Comparison of ENCODE assay signal across 8 cellular contexts in genomic region chr9:95494416-95495371, GRCh38. TPM values are rescaled to one million over a fixed set of nuclear protein-coding genes. Genes with fewer than 3 reads are reported as not detected.
DNase-seq lines count a peak whose midpoint lies in the region; ATAC-seq, FAIRE-seq and TF ChIP-seq lines count a peak whose summit lies in the region.

No MANE protein-coding gene starts in this region.

- H3K27me3 Mint-ChIP-seq in T-helper 2 cell treated with Interferon-gamma antibody and Interleukin-4, amounts not matched to agents 5 μg/mL and 100 μg/mL, for 36 hours (ENCODE audit: low read depth) = peaks cover 25% of the 10 kb centered on the region

- no peaks in the 10 kb centered on the region for H3K79me1 ChIP-seq in neuronal stem cell (ENCODE audit: low read depth, low read length)

- TF ChIP-seq CTCF in GM06990 (IDR thresholded peaks at IDR 0.05; ENCODE audit: insufficient read depth, low read length, poor library complexity, severe bottlenecking) = no peak
- no peak for TF ChIP-seq CTCF in astrocyte of the spinal cord (IDR thresholded peaks at IDR 0.05; ENCODE audit: low read depth, low read length)
- no peak for TF ChIP-seq CTCF in D721Med (IDR thresholded peaks at IDR 0.05; ENCODE audit: insufficient read depth, missing control alignments)
- TF ChIP-seq CTCF in uterus (IDR thresholded peaks at IDR 0.05) = no peak

- no CpG with 5 or more reads among the region's 29 CpGs for WGBS in neuronal stem cell (ENCODE audit: extremely low coverage in 2 of 2, insufficient read length in 2 of 2, insufficient replicate concordance in 1 of 2), 2 donors

- ATAC-seq in GM21786 (IDR thresholded peaks at IDR 0.05; ENCODE audit: unreplicated experiment) = peak; percentile 96

- no peak for FAIRE-seq in D721Med (lab: Jason Lieb, UNC)

- H3K4me1 ChIP-seq in neuronal stem cell (ENCODE audit: control insufficient read depth in 2 of 2, insufficient read depth in 1 of 2, low read depth in 1 of 2, low read length in 2 of 2) (peaks cover 48 to 69% of the 10 kb centered on the region in 2 donors), uterus (peaks cover 0 to 4% of the 10 kb centered on the region in 2 donors)

- peak overlapping the region; percentile 96 for H3K18ac ChIP-seq in neuronal stem cell (ENCODE audit: low read length)

- DNase-seq in GM06990 (ENCODE audit: extremely low read depth, insufficient read length) (peak; percentile 72), MV-4-11 (lab: John Stamatoyannopoulos, UW) (peak; percentile 64), astrocyte of the spinal cord (ENCODE audit: low read depth, low spot score) (peak; percentile 10), neuronal stem cell (ENCODE audit: low spot score) (no peak), D721Med (ENCODE audit: insufficient read length, low spot score) (no peak), uterus (no peak)
- DNase-seq in T-helper 2 cell treated with Interferon-gamma antibody and Interleukin-4, amounts not matched to agents 5 μg/mL and 100 μg/mL, for 36 hours (ENCODE audit: low spot score) = peak; percentile 81

- peak overlapping the region; percentile 99 for H2AK5ac ChIP-seq in neuronal stem cell (ENCODE audit: low read depth, low read length)

- peak overlapping the region; percentile 65 for H3K9ac ChIP-seq in neuronal stem cell (ENCODE audit: low read depth, low read length, poor library complexity)

- H2BK15ac ChIP-seq in neuronal stem cell (ENCODE audit: low read length) = peak overlapping the region; percentile 95

- H3K9me3 ChIP-seq in neuronal stem cell (replicated peaks in 1 of 2; ENCODE audit: control insufficient read depth in 2 of 2, insufficient read depth in 1 of 2, low read depth in 1 of 2, low read length in 2 of 2) (no peaks in the 10 kb centered on the region), uterus (no peaks in the 10 kb centered on the region)

- peak overlapping the region; percentile 78 for H2BK120ac ChIP-seq in neuronal stem cell (ENCODE audit: low read depth, low read length)

- peak overlapping the region; percentile 89 for H2BK12ac ChIP-seq in neuronal stem cell (ENCODE audit: low read length)

- no peak overlapping the region for H2AFZ ChIP-seq in neuronal stem cell (ENCODE audit: low read length)

- H3K27ac Mint-ChIP-seq in T-helper 2 cell treated with Interferon-gamma antibody and Interleukin-4, amounts not matched to agents 5 μg/mL and 100 μg/mL, for 36 hours = peak overlapping the region; percentile 92

- TF ChIP-seq POLR2A in uterus (IDR thresholded peaks at IDR 0.05) = no peak

- H3K27me3 ChIP-seq in GM06990 (replicated peaks; ENCODE audit: control insufficient read depth, insufficient read depth, low read length) = no peaks in the 10 kb centered on the region
- H3K27me3 ChIP-seq in neuronal stem cell (ENCODE audit: control insufficient read depth in 3 of 3, insufficient read depth in 3 of 3, low read depth in 1 of 3, low read length in 3 of 3) = no peaks in the 10 kb centered on the region
- H3K27me3 ChIP-seq in uterus = no peaks in the 10 kb centered on the region

- H3K36me3 ChIP-seq in GM06990 (ENCODE audit: control insufficient read depth, insufficient read depth, low read length) (no peaks in the 10 kb centered on the region), neuronal stem cell (replicated peaks in 1 of 2; ENCODE audit: control insufficient read depth in 2 of 2, insufficient read depth in 2 of 2, low read length in 2 of 2) (peaks cover 6 to 74% of the 10 kb centered on the region in 2 donors), uterus (no peaks in the 10 kb centered on the region)

- peak overlapping the region; percentile 93 for H3K27ac ChIP-seq in neuronal stem cell (replicated peaks; ENCODE audit: low read length)
- H3K27ac ChIP-seq in uterus = no peak overlapping the region

- H3K36me3 Mint-ChIP-seq in T-helper 2 cell treated with Interferon-gamma antibody and Interleukin-4, amounts not matched to agents 5 μg/mL and 100 μg/mL, for 36 hours (ENCODE audit: low read depth) = no peaks in the 10 kb centered on the region

- H3K4me3 ChIP-seq in GM06990 (replicated peaks; ENCODE audit: low read depth, low read length) (peak overlapping the region; percentile 65), astrocyte of the spinal cord (ENCODE audit: low read depth, low read length) (peak overlapping the region; percentile 23), neuronal stem cell (ENCODE audit: low read length in 2 of 2) (peak overlapping the region in 1 of 2 donors; percentile 7), uterus (no peak overlapping the region)

- no peaks in the 10 kb centered on the region for H3K9me3 Mint-ChIP-seq in T-helper 2 cell treated with Interferon-gamma antibody and Interleukin-4, amounts not matched to agents 5 μg/mL and 100 μg/mL, for 36 hours

- H3K4me3 Mint-ChIP-seq in T-helper 2 cell treated with Interferon-gamma antibody and Interleukin-4, amounts not matched to agents 5 μg/mL and 100 μg/mL, for 36 hours = peak overlapping the region; percentile 85

- H3K4me2 ChIP-seq in neuronal stem cell (ENCODE audit: insufficient read depth, low read length, poor library complexity, severe bottlenecking) = peak overlapping the region; percentile 60

- in situ Hi-C loops in astrocyte of the spinal cord (cut with HindIII; ENCODE audit: low sequenced_read_pairs) = no loop called here

- H4K91ac ChIP-seq in neuronal stem cell (ENCODE audit: low read depth, low read length, poor library complexity) = peak overlapping the region; percentile 93

- intact Hi-C loops in uterus (cut with DNase I; ENCODE audit: low total_unique reads) = no loop called here

- H3K14ac ChIP-seq in neuronal stem cell (ENCODE audit: low read length) = peak overlapping the region; percentile 73

- peak overlapping the region; percentile 67 for H3K23ac ChIP-seq in neuronal stem cell (ENCODE audit: low read depth, low read length, poor library complexity)

- no peak overlapping the region for H4K8ac ChIP-seq in neuronal stem cell (ENCODE audit: low read depth, low read length)

- no peak overlapping the region for H3K4ac ChIP-seq in neuronal stem cell (ENCODE audit: low read length)

- H3K4me1 Mint-ChIP-seq in T-helper 2 cell treated with Interferon-gamma antibody and Interleukin-4, amounts not matched to agents 5 μg/mL and 100 μg/mL, for 36 hours (ENCODE audit: low read depth) = peaks cover 29% of the 10 kb centered on the region

- H2BK5ac ChIP-seq in neuronal stem cell (ENCODE audit: low read length) = peak overlapping the region; percentile 76

RNA-seq across cellular contexts. Expression of gene PTCH1, which starts 22.1 kb away (rescaled TPM):
- 18.4 TPM for polyA plus RNA-seq in neuronal stem cell (2013, experiment 1 of 2)
- polyA plus RNA-seq in neuronal stem cell (2013, experiment 2 of 2) = 18.9 TPM
- 10 to 100 TPM in 2 of 4 donors, 1 to 10 TPM in 2; 7.4 to 24.6 (median 10.8) TPM for total RNA-seq in uterus

Comparison
In these comparisons a context has a peak if more than half of its experiments do, and no peak if none do; other contexts are left out.
1. DNase-seq: peak in GM06990 (single experiment), MV-4-11 (single experiment), T-helper 2 cell treated with Interferon-gamma antibody and Interleukin-4, amounts not matched to agents 5 μg/mL and 100 μg/mL, for 36 hours (single experiment) and astrocyte of the spinal cord (single experiment); none in neuronal stem cell (single experiment), D721Med (single experiment) and uterus (0 of 2).
2. H3K4me3 ChIP-seq: peak in GM06990 (single experiment) and astrocyte of the spinal cord (single experiment); none in uterus (0 of 2).